ENCODE assay signal across 18 cellular contexts in the genomic region with DNA sequence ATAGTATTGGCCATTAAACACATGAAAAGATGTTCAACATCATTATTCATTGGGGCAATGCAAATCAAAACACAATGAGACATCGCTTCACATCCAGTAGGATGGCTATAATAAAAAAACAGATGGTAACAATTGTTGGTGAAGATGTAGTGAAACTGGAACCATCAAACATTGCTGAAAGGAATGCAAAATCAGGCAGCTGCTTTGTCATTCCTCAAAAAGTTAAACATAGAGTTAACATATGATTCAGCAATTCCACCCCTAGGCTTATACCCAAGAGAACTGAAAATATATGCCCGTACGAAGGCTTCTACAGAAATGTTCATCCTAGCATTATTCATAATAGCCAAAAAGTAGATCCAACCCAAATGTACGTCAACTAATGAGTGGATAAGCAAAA.
"Had no signal": no experiment of that assay in that cellular context is flagged by ENCODE, and none has a peak within 500 bp of the region (broad histone marks: within the 10 kb centered on the region; RNA-seq: fewer than 3 reads in every experiment).

No MANE protein-coding gene starts in this region.

- ATAC-seq: activated CD8-positive, alpha-beta memory T cell treated with anti-CD3 and anti-CD28 coated beads, Interleukin-2, amount 10 ng/mL, durations not matched to agents 7 days and 5 days; gastroesophageal sphincter; sciatic nerve had no signal

- H3K4me3 ChIP-seq: gastroesophageal sphincter had no signal

- H3K9me3 Mint-ChIP-seq: activated naive CD4-positive, alpha-beta T cell treated with anti-CD3 and anti-CD28 coated beads, Interleukin-2, amount 50 U/mL, for 24 hours; activated T-cell treated with anti-CD3 and anti-CD28 coated beads, Interleukin-2, amount 50 U/mL, for 24 hours; nephron progenitor cell had no signal

- H3K27ac Mint-ChIP-seq: activated CD8-positive, alpha-beta memory T cell treated with anti-CD3 and anti-CD28 coated beads, Interleukin-2, amount 10 ng/mL, durations not matched to agents 7 days and 5 days; activated naive CD4-positive, alpha-beta T cell treated with anti-CD3 and anti-CD28 coated beads, Interleukin-2, amount 50 U/mL, for 24 hours; activated T-cell treated with anti-CD3 and anti-CD28 coated beads, Interleukin-2, amount 50 U/mL, for 24 hours; nephron progenitor cell; type B pancreatic cell had no signal

- H3K27me3 Mint-ChIP-seq: activated naive CD4-positive, alpha-beta T cell treated with anti-CD3 and anti-CD28 coated beads, Interleukin-2, amount 50 U/mL, for 24 hours; activated T-cell treated with anti-CD3 and anti-CD28 coated beads, Interleukin-2, amount 50 U/mL, for 24 hours; type B pancreatic cell had no signal

- DNase-seq: activated CD4-positive, alpha-beta T cell treated with anti-CD3 and anti-CD28 coated beads, Interleukin-2, amount 50 U/mL, for 4 hours; activated CD4-positive, CD25-positive, alpha-beta regulatory T cell; activated CD8-positive, alpha-beta memory T cell treated with anti-CD3 and anti-CD28 coated beads, Interleukin-2, amount 10 ng/mL, durations not matched to agents 7 days and 5 days; activated effector memory CD4-positive, alpha-beta T cell treated with Interleukin-2 at 50 U/mL for 16 hours; activated T-cell treated with anti-CD3 and anti-CD28 coated beads, Interleukin-2, amount 50 U/mL, for 24 hours; amygdala; cerebellar nuclear complex; dermis blood vessel endothelial cell; kidney; mesendoderm; nephron progenitor cell; stimulated activated CD4-positive, alpha-beta T cell treated with anti-CD3 and anti-CD28 coated beads, Interleukin-2, amount 100 ng/mL, for 48 hours; stimulated activated naive CD4-positive, alpha-beta T cell treated with Interleukin-2 at 50 U/mL for 16 hours; T-helper 2 cell had no signal

- H3K4me3 Mint-ChIP-seq: activated CD8-positive, alpha-beta memory T cell treated with anti-CD3 and anti-CD28 coated beads, Interleukin-2, amount 10 ng/mL, durations not matched to agents 7 days and 5 days; activated naive CD4-positive, alpha-beta T cell treated with anti-CD3 and anti-CD28 coated beads, Interleukin-2, amount 50 U/mL, for 24 hours; activated T-cell treated with anti-CD3 and anti-CD28 coated beads, Interleukin-2, amount 50 U/mL, for 24 hours; nephron progenitor cell; type B pancreatic cell had no signal

- H3K36me3 Mint-ChIP-seq: activated CD8-positive, alpha-beta memory T cell treated with anti-CD3 and anti-CD28 coated beads, Interleukin-2, amount 10 ng/mL, durations not matched to agents 7 days and 5 days; activated naive CD4-positive, alpha-beta T cell treated with anti-CD3 and anti-CD28 coated beads, Interleukin-2, amount 50 U/mL, for 24 hours had no signal

- H3K4me1 Mint-ChIP-seq: activated CD8-positive, alpha-beta memory T cell treated with anti-CD3 and anti-CD28 coated beads, Interleukin-2, amount 10 ng/mL, durations not matched to agents 7 days and 5 days; activated naive CD4-positive, alpha-beta T cell treated with anti-CD3 and anti-CD28 coated beads, Interleukin-2, amount 50 U/mL, for 24 hours had no signal
